In genomic region chr10:60424971-60425370, GRCh38 we compare ENCODE assay signal across 16 cellular contexts.
"Had no signal": no experiment of that assay in that cellular context is flagged by ENCODE, and none has a peak within 500 bp of the region (broad histone marks: within the 10 kb centered on the region; RNA-seq: fewer than 3 reads in every experiment).

No MANE protein-coding gene starts in this region.

- H3K27ac ChIP-seq: adrenal gland, body of pancreas, psoas muscle, right lobe of liver, thyroid gland had no signal

- H3K4me1 ChIP-seq: adrenal gland, body of pancreas had no signal

- H3K27me3 ChIP-seq: adrenal gland, body of pancreas, esophagus muscularis mucosa, right lobe of liver, thyroid gland had no signal

- ATAC-seq: body of pancreas; natural killer cell; psoas muscle; right lobe of liver; stimulated activated effector memory CD8-positive, alpha-beta T cell treated with anti-CD3 and anti-CD28 coated beads, Interleukin-12 subunit alpha, Interleukin-12 subunit beta, amount 100 ng/mL, for 72 hours had no signal

- H3K9me3 ChIP-seq: adrenal gland, body of pancreas, esophagus muscularis mucosa, mucosa of descending colon, psoas muscle, right lobe of liver, thyroid gland had no signal

- H3K36me3 ChIP-seq: adrenal gland, esophagus muscularis mucosa, right lobe of liver, thyroid gland had no signal

- DNase-seq: activated CD4-positive, alpha-beta T cell treated with anti-CD3 and anti-CD28 coated beads, Interleukin-2, amount 10 ng/mL, durations not matched to agents 7 days and 5 days; activated CD4-positive, CD25-positive, alpha-beta regulatory T cell; activated CD8-positive, alpha-beta memory T cell treated with anti-CD3 and anti-CD28 coated beads for 24 hours; activated naive CD4-positive, alpha-beta T cell treated with anti-CD3 and anti-CD28 coated beads, Interleukin-2, amount 50 U/mL, for 16 hours; adrenal gland; body of pancreas; glutamatergic neuron; mucosa of descending colon; natural killer cell; psoas muscle; right lobe of liver; T-helper 2 cell; thyroid gland had no signal

- H3K4me3 ChIP-seq: adrenal gland, body of pancreas, esophagus muscularis mucosa, lung, mucosa of descending colon, psoas muscle, right lobe of liver, thyroid gland had no signal
